In genomic region chr2:170477630-170478029, GRCh38 we compare ENCODE assay signal across 25 cellular contexts.
A peak's percentile ranks its signal among the peaks of the same experiment; 100 is the strongest.
DNase-seq lines count a peak whose midpoint lies in the region; ATAC-seq, FAIRE-seq and TF ChIP-seq lines count a peak whose summit lies in the region.
"Had no signal": no experiment of that assay in that cellular context is flagged by ENCODE, and none has a peak within 500 bp of the region (broad histone marks: within the 10 kb centered on the region; RNA-seq: fewer than 3 reads in every experiment).

No MANE protein-coding gene starts in this region.

- peaks cover 0 to 5% of the 10 kb centered on the region in 2 experiments; a peak in 1 of 5 replicates for H3K27me3 ChIP-seq in K562 (ENCODE audit: control insufficient read depth in 2 of 2, insufficient read depth in 2 of 2, low read length in 2 of 2)
- H3K27me3 ChIP-seq in esophagus muscularis mucosa, result no peaks in the 10 kb centered on the region
- H3K27me3 ChIP-seq in trophoblast cell (ENCODE audit: insufficient read depth, low read length), result no peaks in the 10 kb centered on the region
- H3K27me3 ChIP-seq: BLaER1 treated with 17β-estradiol and CSF1 and Interleukin-3, amounts not matched to agents 10 nM and 100 nM had no signal

- no peaks in the 10 kb centered on the region for H4K20me1 ChIP-seq in K562 (replicated peaks; ENCODE audit: control insufficient read depth, insufficient read depth, low read length)
- H4K20me1 ChIP-seq: BLaER1 treated with 17β-estradiol and CSF1 and Interleukin-3, amounts not matched to agents 10 nM and 100 nM had no signal

- H4K91ac ChIP-seq in trophoblast cell (ENCODE audit: low read depth, low read length), result no peak overlapping the region

- ATAC-seq in K562 (no peak), GM19023 (IDR thresholded peaks at IDR 0.05; ENCODE audit: unreplicated experiment) (no peak), HG02642 (IDR thresholded peaks at IDR 0.05; ENCODE audit: poor library complexity, unreplicated experiment) (no peak)
- ATAC-seq: CD8-positive, alpha-beta T cell; GM12878 had no signal

- TF ChIP-seq RAD21 in K562 (CRISPR knock-in tag; conservative IDR thresholded peaks at IDR 0.05 in 1 of 2, IDR thresholded peaks at IDR 0.05 in 1 of 2), result no peak

- H2AFZ ChIP-seq in K562 (ENCODE audit: low read depth, low read length) (peak overlapping the region; percentile 21), trophoblast cell (ENCODE audit: insufficient read depth, low read length, poor library complexity) (no peak overlapping the region)

- H3K4me2 ChIP-seq in K562 (ENCODE audit: insufficient read depth, low read length) (no peak overlapping the region), trophoblast cell (ENCODE audit: low read length) (no peak overlapping the region)
- H3K4me2 ChIP-seq: BLaER1 treated with 17β-estradiol and CSF1 and Interleukin-3, amounts not matched to agents 10 nM and 100 nM had no signal

- no peak for TF ChIP-seq EP300 in K562 (IDR thresholded peaks at IDR 0.05; ENCODE audit: low read length)
- TF ChIP-seq EP300 in esophagus muscularis mucosa (IDR thresholded peaks at IDR 0.05), result no peak

- H3K4me1 ChIP-seq in K562 (replicated peaks in 1 of 2; ENCODE audit: control insufficient read depth in 2 of 2, insufficient read depth in 2 of 2, low read length in 2 of 2), result no peaks in the 10 kb centered on the region
- no peaks in the 10 kb centered on the region for H3K4me1 ChIP-seq in esophagus muscularis mucosa
- no peaks in the 10 kb centered on the region for H3K4me1 ChIP-seq in trophoblast cell (ENCODE audit: control insufficient read depth in 1 of 2, insufficient read depth in 2 of 2, low read length in 2 of 2)
- H3K4me1 ChIP-seq: BLaER1 treated with 17β-estradiol and CSF1 and Interleukin-3, amounts not matched to agents 10 nM and 100 nM had no signal

- no peak overlapping the region for H3K9ac ChIP-seq in K562 (ENCODE audit: insufficient read depth in 1 of 2, low read depth in 2 of 2, low read length in 2 of 2)
- H3K9ac ChIP-seq in trophoblast cell (ENCODE audit: low read length), result no peak overlapping the region
- H3K9ac ChIP-seq: BLaER1 treated with 17β-estradiol and CSF1 and Interleukin-3, amounts not matched to agents 10 nM and 100 nM had no signal

- CTCF ChIA-PET in K562 (lab: Yijun Ruan, JAX; ENCODE audit: low intra/inter-chr PET ratio), result no interaction called here

- DNase-seq in K562 (ENCODE audit: extremely low read depth in 1 of 4, low spot score in 3 of 4) (no peak), esophagus muscularis mucosa (ENCODE audit: extremely low spot score) (peak; percentile 72), trophoblast cell (peak; percentile 43 to 56), AML-193 (lab: John Stamatoyannopoulos, UW) (no peak)
- DNase-seq: 8988T; ACHN; CD4-positive, alpha-beta T cell; CD8-positive, alpha-beta T cell; COR-L47; DMS 273 treated with DMSO at 0.1 percent for 48 hours; DMS153; DMS53; DMS79; DND-41; EL; GDM1 had no signal

- H3K4me3 ChIP-seq in K562 (no peak overlapping the region), esophagus muscularis mucosa (no peak overlapping the region), trophoblast cell (ENCODE audit: low read depth, low read length) (no peak overlapping the region)
- H3K4me3 ChIP-seq: BLaER1 treated with 17β-estradiol and CSF1 and Interleukin-3, amounts not matched to agents 10 nM and 100 nM; GM12878 had no signal

- H3K79me1 ChIP-seq in trophoblast cell (ENCODE audit: low read length), result no peaks in the 10 kb centered on the region

- H3K4ac ChIP-seq in trophoblast cell (ENCODE audit: low read depth, low read length), result no peak overlapping the region

- no peak overlapping the region for H4K8ac ChIP-seq in trophoblast cell (ENCODE audit: low read depth, low read length)

- H3K36me3 ChIP-seq in K562 (ENCODE audit: control insufficient read depth, insufficient read depth, low read length), result no peaks in the 10 kb centered on the region
- no peaks in the 10 kb centered on the region for H3K36me3 ChIP-seq in esophagus muscularis mucosa
- no peaks in the 10 kb centered on the region for H3K36me3 ChIP-seq in trophoblast cell (ENCODE audit: control insufficient read depth in 1 of 2, insufficient read depth in 2 of 2, low read length in 2 of 2)
- H3K36me3 ChIP-seq: BLaER1 treated with 17β-estradiol and CSF1 and Interleukin-3, amounts not matched to agents 10 nM and 100 nM had no signal

- in situ Hi-C loops in K562 (cut with MboI), result no loop called here

- intact Hi-C loops in K562 (cut with micrococcal nuclease) (no loop called here), esophagus muscularis mucosa (cut with DNase I) (no loop called here)

- 17% methylated on average over 4 of the region's 4 CpGs for WGBS in K562 (ENCODE audit: insufficient coverage, low coverage, missing lambda C conversion rate)
- WGBS in esophagus muscularis mucosa, result 57% methylated on average over 4 of the region's 4 CpGs
- WGBS in trophoblast cell (ENCODE audit: extremely low coverage, insufficient coverage, insufficient read length), result no CpG with 5 or more reads among the region's 4 CpGs

- POLR2A ChIA-PET in K562 (lab: Yijun Ruan, JAX), result interaction anchor here (0.9 kb wide), 1 partner anchor 12 kb away, joined by 3 read pairs; no protein-coding TSS in a partner anchor

- no peak overlapping the region for H2BK120ac ChIP-seq in trophoblast cell (ENCODE audit: insufficient read depth, low read length, poor library complexity)

- TF ChIP-seq POLR2A in K562 (conservative IDR thresholded peaks at IDR 0.05) (no peak), esophagus muscularis mucosa (IDR thresholded peaks at IDR 0.05; ENCODE audit: low read depth) (no peak)

- H3K9me3 ChIP-seq in K562 (replicated peaks; ENCODE audit: control insufficient read depth, insufficient read depth, low read depth, low read length), result no peaks in the 10 kb centered on the region
- H3K9me3 ChIP-seq in esophagus muscularis mucosa, result no peaks in the 10 kb centered on the region
- no peaks in the 10 kb centered on the region for H3K9me3 ChIP-seq in trophoblast cell (ENCODE audit: insufficient read depth, low read depth, low read length)
- H3K9me3 ChIP-seq: BLaER1 treated with 17β-estradiol and CSF1 and Interleukin-3, amounts not matched to agents 10 nM and 100 nM had no signal

- FAIRE-seq in K562 (lab: Jason Lieb, UNC), result no peak
- FAIRE-seq: A204.1, GM12878, GM12892, GM18507, GM19239 had no signal

- H3K79me2 ChIP-seq in K562 (ENCODE audit: control insufficient read depth, insufficient read depth, low read length) (no peaks in the 10 kb centered on the region), trophoblast cell (ENCODE audit: control insufficient read depth, insufficient read depth, low read length, poor library complexity) (no peaks in the 10 kb centered on the region)

- no peak overlapping the region for H3K27ac ChIP-seq in K562 (ENCODE audit: extremely low read depth, low read depth, low read length)
- H3K27ac ChIP-seq in esophagus muscularis mucosa (replicated peaks in 1 of 4), result no peak overlapping the region
- no peak overlapping the region for H3K27ac ChIP-seq in trophoblast cell (ENCODE audit: low read depth, low read length)
- H3K27ac ChIP-seq: BLaER1 treated with 17β-estradiol and CSF1 and Interleukin-3, amounts not matched to agents 10 nM and 100 nM; C4-2B had no signal

- no peak overlapping the region for H2BK12ac ChIP-seq in trophoblast cell (ENCODE audit: low read length)

- TF ChIP-seq CTCF in K562 (IDR thresholded peaks at IDR 0.05 in 2 of 3, conservative IDR thresholded peaks at IDR 0.05 in 1 of 3; ENCODE audit: insufficient read depth in 2 of 3, low read depth in 1 of 3, low read length in 3 of 3), result no peak
- no peak for TF ChIP-seq CTCF in esophagus muscularis mucosa (IDR thresholded peaks at IDR 0.05)

- no peak overlapping the region for H3K23ac ChIP-seq in trophoblast cell (ENCODE audit: low read length)

- no peak overlapping the region for H2AK5ac ChIP-seq in trophoblast cell (ENCODE audit: low read length)

- no peaks in the 10 kb centered on the region for H3K9me1 ChIP-seq in K562 (ENCODE audit: control insufficient read depth, insufficient read depth, low read length)

- H2BK5ac ChIP-seq in trophoblast cell (ENCODE audit: low read depth, low read length, poor library complexity), result no peak overlapping the region

- no peak overlapping the region for H4K12ac ChIP-seq in trophoblast cell (ENCODE audit: low read depth, low read length)

- H3K18ac ChIP-seq in trophoblast cell (ENCODE audit: low read length), result no peak overlapping the region

- BruUV-seq in K562 (replicated peaks; lab: Mats Ljungman, UMichigan), result no TSS peak

- no peak overlapping the region for H3K14ac ChIP-seq in trophoblast cell (ENCODE audit: low read length)

TF ChIP-seq in K562, 482 proteins besides CTCF, POLR2A, EP300 and RAD21:
- no peak for TF ChIP-seq HMBOX1 (IDR thresholded peaks at IDR 0.05)

Comparison
In these comparisons a context has a peak if more than half of its experiments do, and no peak if none do; other contexts are left out.
1. DNase-seq: peak in esophagus muscularis mucosa (single experiment) and trophoblast cell (2 of 2); none in K562 (0 of 4) and AML-193 (0 of 2).